Comparison of ENCODE assay signal across 1 cellular context in the genomic region with DNA sequence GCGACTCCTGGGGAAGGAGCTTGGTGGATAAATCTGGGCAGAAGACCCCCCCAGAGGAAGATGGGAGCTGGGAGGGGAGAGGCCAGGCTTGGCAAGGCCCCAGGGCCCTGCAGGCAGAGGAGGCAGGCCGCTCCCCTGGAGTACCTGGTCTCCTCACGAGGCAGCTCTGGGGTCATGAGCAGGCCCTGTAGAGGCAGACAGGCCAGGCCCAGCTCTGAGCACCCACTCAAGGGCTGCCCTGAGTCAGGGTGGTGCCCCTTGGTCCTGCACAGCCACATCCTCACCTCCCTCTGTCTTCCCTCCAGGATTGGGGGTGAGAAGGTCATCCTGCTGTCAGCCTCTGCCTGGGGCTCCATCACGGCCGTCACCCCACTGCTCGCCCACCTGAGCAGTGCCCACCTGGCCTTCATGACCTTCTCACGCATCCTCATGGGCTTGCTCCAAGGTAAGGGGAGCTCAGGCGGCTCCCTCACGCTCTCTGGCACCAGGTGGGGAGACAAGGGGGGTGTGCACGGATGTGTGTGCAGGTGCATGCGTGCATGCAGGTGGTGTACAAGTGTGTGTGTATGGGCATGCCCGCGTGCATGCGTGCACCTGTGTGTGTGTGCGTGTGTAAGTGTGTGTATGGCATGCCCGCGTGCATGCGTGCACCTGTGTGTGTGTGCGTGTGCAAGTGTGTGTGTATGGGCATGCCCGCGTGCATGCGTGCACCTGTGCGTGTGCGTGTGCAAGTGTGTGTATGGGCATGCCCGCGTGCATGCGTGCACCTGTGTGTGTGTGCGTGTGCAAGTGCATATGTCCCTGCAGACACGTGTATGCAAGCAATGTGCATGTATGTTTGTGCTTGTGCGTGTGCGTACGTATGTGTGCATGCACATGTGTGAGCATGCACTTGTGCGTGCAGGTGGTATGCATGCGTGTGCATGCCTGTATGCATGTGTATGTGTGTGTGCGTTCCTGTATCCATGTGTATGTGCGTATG.
TF ChIP-seq lines count a peak whose summit lies in the region.

No MANE protein-coding gene starts in this region.

TF ChIP-seq in IMR-90, 13 proteins besides CTCF, POLR2A, EP300 and RAD21:
- no peak for TF ChIP-seq MAFK (IDR thresholded peaks at IDR 0.05; ENCODE audit: low read depth, low read length)
- TF ChIP-seq MXI1 (IDR thresholded peaks at IDR 0.05; ENCODE audit: borderline replicate concordance, low read depth, low read length), result no peak
- no peak for TF ChIP-seq RCOR1 (IDR thresholded peaks at IDR 0.05; ENCODE audit: insufficient replicate concordance, low read length)
- no peak for TF ChIP-seq CHD1 (IDR thresholded peaks at IDR 0.05; ENCODE audit: low read depth, low read length)
- TF ChIP-seq CEBPB (IDR thresholded peaks at IDR 0.05; ENCODE audit: low read depth, low read length), result no peak
